In genomic region chr14:23232241-23232808, GRCh38 we compare ENCODE assay signal across 4 cellular contexts. TPM values are rescaled to one million over a fixed set of nuclear protein-coding genes. Genes with fewer than 3 reads are reported as not detected.
"Had no signal": no experiment of that assay in that cellular context is flagged by ENCODE, and none has a peak within 500 bp of the region (broad histone marks: within the 10 kb centered on the region; RNA-seq: fewer than 3 reads in every experiment).

No MANE protein-coding gene starts in this region.

RNA-seq across cellular contexts. Expression of gene RNF212B, which starts 5.4 kb away (rescaled TPM):
- total RNA-seq: GM23248, GM23338, H4, HFFc6 had no signal
